1 cellular context compared by ENCODE assay signal in genomic region chr1:200900877-200901276, GRCh38.
TF ChIP-seq lines count a peak whose summit lies in the region.

No MANE protein-coding gene starts in this region.

TF ChIP-seq in HepG2, 621 proteins besides CTCF, POLR2A, EP300 and RAD21:
- TF ChIP-seq HINFP (CRISPR knock-in tag; IDR thresholded peaks at IDR 0.05; ENCODE audit: low read depth), result no peak
- no peak for TF ChIP-seq ZNF10 (CRISPR knock-in tag; IDR thresholded peaks at IDR 0.05; ENCODE audit: borderline replicate concordance, low read depth)
- TF ChIP-seq ZNF75D (CRISPR knock-in tag; IDR thresholded peaks at IDR 0.05; ENCODE audit: borderline replicate concordance), result no peak
- TF ChIP-seq RBFOX2 (IDR thresholded peaks at IDR 0.05; ENCODE audit: low read depth, low read length), result peak; percentile 27; the same call in 1 of the 2 replicates
